In genomic region chr1:246532519-246532918, GRCh38 we compare ENCODE assay signal across 26 cellular contexts. TPM values are rescaled to one million over a fixed set of nuclear protein-coding genes. Genes with fewer than 3 reads are reported as not detected.
DNase-seq lines count a peak whose midpoint lies in the region; ATAC-seq and TF ChIP-seq lines count a peak whose summit lies in the region.
"Had no signal": no experiment of that assay in that cellular context is flagged by ENCODE, and none has a peak within 500 bp of the region (broad histone marks: within the 10 kb centered on the region; RNA-seq: fewer than 3 reads in every experiment).

No MANE protein-coding gene starts in this region.

- H3K4me3 ChIP-seq in Jurkat, Clone E6-1 (ENCODE audit: low read length), result no peak overlapping the region
- no peak overlapping the region for H3K4me3 ChIP-seq in choroid plexus epithelial cell (ENCODE audit: low read depth, low read length)
- no peak overlapping the region for H3K4me3 ChIP-seq in retinal pigment epithelial cell (ENCODE audit: low read length)
- H3K4me3 ChIP-seq: colonic mucosa, gastrocnemius medialis, thoracic aorta had no signal

- TF ChIP-seq CTCF in choroid plexus epithelial cell (conservative IDR thresholded peaks at IDR 0.05; ENCODE audit: low read depth, low read length), result peak; percentile 31
- TF ChIP-seq CTCF in retinal pigment epithelial cell (conservative IDR thresholded peaks at IDR 0.05; ENCODE audit: low read depth, low read length), result peak; percentile 28

- no peak overlapping the region for H3K4me3 Mint-ChIP-seq in activated CD8-positive, alpha-beta memory T cell treated with anti-CD3 and anti-CD28 coated beads, Interleukin-2, amount 10 ng/mL, durations not matched to agents 7 days and 5 days
- H3K4me3 Mint-ChIP-seq: activated CD8-positive, alpha-beta T cell treated with anti-CD3 and anti-CD28 coated beads, Interleukin-2, amount 10 ng/mL, durations not matched to agents 7 days and 5 days; activated naive CD4-positive, alpha-beta T cell treated with anti-CD3 and anti-CD28 coated beads, Interleukin-2, amount 10 ng/mL, durations not matched to agents 7 days and 5 days; CD4-positive, alpha-beta memory T cell; stimulated activated memory B cell treated with anti-CD40 and anti-IgM and Interleukin-4, amounts not matched to agents 10 μg/mL and 1 μg/mL and 100 μg/mL, for 72 hours; T-helper 17 cell; WTC11 had no signal

- peaks cover 9% of the 10 kb centered on the region for H3K4me1 Mint-ChIP-seq in activated CD8-positive, alpha-beta memory T cell treated with anti-CD3 and anti-CD28 coated beads, Interleukin-2, amount 10 ng/mL, durations not matched to agents 7 days and 5 days
- H3K4me1 Mint-ChIP-seq: WTC11 had no signal

- H3K27ac Mint-ChIP-seq in activated CD8-positive, alpha-beta memory T cell treated with anti-CD3 and anti-CD28 coated beads, Interleukin-2, amount 10 ng/mL, durations not matched to agents 7 days and 5 days, result no peak overlapping the region
- H3K27ac Mint-ChIP-seq: activated CD8-positive, alpha-beta T cell treated with anti-CD3 and anti-CD28 coated beads, Interleukin-2, amount 10 ng/mL, durations not matched to agents 7 days and 5 days; activated naive CD4-positive, alpha-beta T cell treated with anti-CD3 and anti-CD28 coated beads, Interleukin-2, amount 10 ng/mL, durations not matched to agents 7 days and 5 days; CD4-positive, alpha-beta memory T cell; stimulated activated memory B cell treated with anti-CD40 and anti-IgM and Interleukin-4, amounts not matched to agents 10 μg/mL and 1 μg/mL and 100 μg/mL, for 72 hours; T-helper 17 cell; WTC11 had no signal

- H3K9me3 Mint-ChIP-seq in activated CD8-positive, alpha-beta memory T cell treated with anti-CD3 and anti-CD28 coated beads, Interleukin-2, amount 10 ng/mL, durations not matched to agents 7 days and 5 days (ENCODE audit: low read depth), result no peaks in the 10 kb centered on the region

- CTCF ChIA-PET in activated CD8-positive, alpha-beta memory T cell treated with anti-CD3 and anti-CD28 coated beads, Interleukin-2, amount 10 ng/mL, durations not matched to agents 7 days and 5 days (lab: Charles Lee), result interaction anchor here (1.6 kb wide), 1 partner anchor 27 kb away, joined by 3 read pairs; no protein-coding TSS in a partner anchor

- no peaks in the 10 kb centered on the region for H3K27me3 Mint-ChIP-seq in activated CD8-positive, alpha-beta memory T cell treated with anti-CD3 and anti-CD28 coated beads, Interleukin-2, amount 10 ng/mL, durations not matched to agents 7 days and 5 days
- H3K27me3 Mint-ChIP-seq: stimulated activated memory B cell treated with anti-CD40 and anti-IgM and Interleukin-4, amounts not matched to agents 10 μg/mL and 1 μg/mL and 100 μg/mL, for 72 hours; T-helper 17 cell had no signal

- H3K36me3 Mint-ChIP-seq in activated CD8-positive, alpha-beta memory T cell treated with anti-CD3 and anti-CD28 coated beads, Interleukin-2, amount 10 ng/mL, durations not matched to agents 7 days and 5 days, result peaks cover 8% of the 10 kb centered on the region
- H3K36me3 Mint-ChIP-seq: activated naive CD4-positive, alpha-beta T cell treated with anti-CD3 and anti-CD28 coated beads, Interleukin-2, amount 10 ng/mL, durations not matched to agents 7 days and 5 days had no signal

- ATAC-seq in activated CD8-positive, alpha-beta memory T cell treated with anti-CD3 and anti-CD28 coated beads, Interleukin-2, amount 10 ng/mL, durations not matched to agents 7 days and 5 days, result no peak
- ATAC-seq in HG02852 (IDR thresholded peaks at IDR 0.05; ENCODE audit: unreplicated experiment) (no peak), HG02610 (IDR thresholded peaks at IDR 0.05; ENCODE audit: unreplicated experiment) (no peak), HG03025 (IDR thresholded peaks at IDR 0.05; ENCODE audit: low FRiP score, unreplicated experiment) (no peak)
- ATAC-seq: activated CD8-positive, alpha-beta T cell treated with anti-CD3 and anti-CD28 coated beads, Interleukin-2, amount 10 ng/mL, durations not matched to agents 7 days and 5 days; gastrocnemius medialis; right cardiac atrium; stimulated activated memory B cell treated with anti-CD40 and anti-IgM and Interleukin-4, amounts not matched to agents 10 μg/mL and 1 μg/mL and 100 μg/mL, for 72 hours; T-helper 17 cell; WTC11 had no signal

- DNase-seq in activated CD8-positive, alpha-beta memory T cell treated with anti-CD3 and anti-CD28 coated beads, Interleukin-2, amount 10 ng/mL, durations not matched to agents 7 days and 5 days, result peak; percentile 18
- no peak for DNase-seq in activated CD8-positive, alpha-beta memory T cell treated with anti-CD3 and anti-CD28 coated beads, Interleukin-2, amount 50 U/mL, for 48 hours
- DNase-seq in Jurkat, Clone E6-1 (ENCODE audit: low read depth, low spot score), result peak; percentile 16
- DNase-seq in choroid plexus epithelial cell (ENCODE audit: low read depth) (peak; percentile 6), retinal pigment epithelial cell (ENCODE audit: low read depth) (no peak)
- DNase-seq: ACHN; activated CD8-positive, alpha-beta T cell treated with anti-CD3 and anti-CD28 coated beads, Interleukin-2, amount 10 ng/mL, durations not matched to agents 7 days and 5 days; activated naive CD4-positive, alpha-beta T cell treated with anti-CD3 and anti-CD28 coated beads, Interleukin-2, amount 10 ng/mL, durations not matched to agents 7 days and 5 days; activated T-cell treated with anti-CD3 and anti-CD28 coated beads, Interleukin-2, amount 50 U/mL, for 48 hours; CD4-positive, alpha-beta memory T cell; colonic mucosa; EL; gastrocnemius medialis; kidney; MV-4-11; NCI-H2029 treated with DMSO at 0.1 percent for 48 hours; nucleus accumbens; right cardiac atrium; SHP77; T-helper 17 cell had no signal

RNA-seq across cellular contexts. Expression of gene SMYD3, which starts 25.4 kb away (rescaled TPM):
- total RNA-seq in activated CD8-positive, alpha-beta memory T cell treated with anti-CD3 and anti-CD28 coated beads, Interleukin-2, amount 10 ng/mL, durations not matched to agents 7 days and 5 days, result 10 to 100 TPM; 18.1 to 26.8 TPM
- polyA plus RNA-seq in Jurkat, Clone E6-1 (2012; ENCODE audit: insufficient read depth, insufficient read length), result 58.6 TPM

RNA-seq across cellular contexts. Expression of gene TFB2M, which starts 33.5 kb away (rescaled TPM):
- total RNA-seq in activated CD8-positive, alpha-beta memory T cell treated with anti-CD3 and anti-CD28 coated beads, Interleukin-2, amount 10 ng/mL, durations not matched to agents 7 days and 5 days, result 10 to 100 TPM in 1 of 2 experiments, 1 to 10 TPM in 1; 7.2 to 13.9 TPM
- 17.7 TPM for polyA plus RNA-seq in Jurkat, Clone E6-1 (2012; ENCODE audit: insufficient read depth, insufficient read length)

RNA-seq across cellular contexts. Expression of gene CNST, which starts 33.7 kb away (rescaled TPM):
- 10 to 100 TPM; 27.3 to 30.2 TPM for total RNA-seq in activated CD8-positive, alpha-beta memory T cell treated with anti-CD3 and anti-CD28 coated beads, Interleukin-2, amount 10 ng/mL, durations not matched to agents 7 days and 5 days
- polyA plus RNA-seq in Jurkat, Clone E6-1 (2012; ENCODE audit: insufficient read depth, insufficient read length), result 12.9 TPM

Comparison
In these comparisons a context has a peak if more than half of its experiments do, and no peak if none do; other contexts are left out.
1. DNase-seq: peak in activated CD8-positive, alpha-beta memory T cell treated with anti-CD3 and anti-CD28 coated beads, Interleukin-2, amount 10 ng/mL, durations not matched to agents 7 days and 5 days (single experiment), Jurkat, Clone E6-1 (single experiment) and choroid plexus epithelial cell (single experiment); none in activated CD8-positive, alpha-beta memory T cell treated with anti-CD3 and anti-CD28 coated beads, Interleukin-2, amount 50 U/mL, for 48 hours (single experiment) and retinal pigment epithelial cell (single experiment).